In genomic region chr6:142943746-142944125, GRCh38 we compare ENCODE assay signal across 9 cellular contexts. TPM values are rescaled to one million over a fixed set of nuclear protein-coding genes. Genes with fewer than 3 reads are reported as not detected.
DNase-seq lines count a peak whose midpoint lies in the region; ATAC-seq, FAIRE-seq and TF ChIP-seq lines count a peak whose summit lies in the region.
"Had no signal": no experiment of that assay in that cellular context is flagged by ENCODE, and none has a peak within 500 bp of the region (broad histone marks: within the 10 kb centered on the region; RNA-seq: fewer than 3 reads in every experiment).

No MANE protein-coding gene starts in this region.

- peak overlapping the region; percentile 93 to 97 for H3K9ac ChIP-seq in duodenal mucosa (ENCODE audit: low read depth in 1 of 2, low read length in 2 of 2)

- ATAC-seq in thoracic aorta (ENCODE audit: insufficient number of reproducible peaks, low FRiP score, low read depth): no peak

- intact Hi-C loops in activated CD4-positive, alpha-beta T cell treated with anti-CD3 and anti-CD28 coated beads, Interleukin-2, amount 10 ng/mL, durations not matched to agents 24 days and 14 days (cut with micrococcal nuclease): loop anchor here (1.0 to 10.0 kb wide), 13 partner anchors 11 to 1271 kb away; no protein-coding TSS in a partner anchor

- no peaks in the 10 kb centered on the region for H3K36me3 ChIP-seq in duodenal mucosa (ENCODE audit: control insufficient read depth in 1 of 2, insufficient read depth in 2 of 2, low read length in 2 of 2)
- peaks cover 0 to 8% of the 10 kb centered on the region in 2 donors for H3K36me3 ChIP-seq in muscle layer of duodenum (ENCODE audit: control insufficient read depth in 1 of 2, insufficient read depth in 2 of 2, low read length in 2 of 2)
- H3K36me3 ChIP-seq in thoracic aorta: no peaks in the 10 kb centered on the region

- H3K4me3 Mint-ChIP-seq in activated CD4-positive, alpha-beta T cell treated with anti-CD3 and anti-CD28 coated beads, Interleukin-2, amount 10 ng/mL, durations not matched to agents 24 days and 14 days: peak overlapping the region; percentile 93

- peaks cover 3% of the 10 kb centered on the region for H3K27me3 Mint-ChIP-seq in activated CD4-positive, alpha-beta T cell treated with anti-CD3 and anti-CD28 coated beads, Interleukin-2, amount 10 ng/mL, durations not matched to agents 24 days and 14 days

- H3K9me3 ChIP-seq in duodenal mucosa (ENCODE audit: control insufficient read depth in 1 of 2, low read length in 2 of 2) (no peaks in the 10 kb centered on the region), muscle layer of duodenum (ENCODE audit: control insufficient read depth in 1 of 2, low read length in 2 of 2) (no peaks in the 10 kb centered on the region), thoracic aorta (no peaks in the 10 kb centered on the region)

- H3K27ac ChIP-seq in duodenal mucosa (ENCODE audit: low read depth, low read length) (peak overlapping the region; percentile 97), muscle layer of duodenum (ENCODE audit: low read length) (peak overlapping the region; percentile 94), thoracic aorta (peak overlapping the region; percentile 97 to 99)

- TF ChIP-seq CTCF in thoracic aorta (IDR thresholded peaks at IDR 0.05): no peak

- in situ Hi-C loops in G401 (cut with HindIII; ENCODE audit: low sequenced_read_pairs): no loop called here

- H3K4me3 ChIP-seq in duodenal mucosa (ENCODE audit: low read depth in 1 of 2, low read length in 2 of 2) (peak overlapping the region; percentile 94 to 98), muscle layer of duodenum (ENCODE audit: low read depth in 1 of 2, low read length in 2 of 2) (peak overlapping the region; percentile 82 to 84), thoracic aorta (peak overlapping the region; percentile 95)

- H3K27ac Mint-ChIP-seq in activated CD4-positive, alpha-beta T cell treated with anti-CD3 and anti-CD28 coated beads, Interleukin-2, amount 10 ng/mL, durations not matched to agents 24 days and 14 days: peak overlapping the region; percentile 99

- peak; percentile 60 for DNase-seq in NK-92 treated with Interleukin-12 subunit alpha and Interleukin-12 subunit beta, amount 100 ng/mL, for 24 hours (lab: John Stamatoyannopoulos, UW)
- DNase-seq in NK-92 (lab: John Stamatoyannopoulos, UW; ENCODE audit: unreplicated experiment) (no peak), thoracic aorta (ENCODE audit: low spot score) (no peak), HTR-8/SVneo (ENCODE audit: insufficient read length, low spot score) (no peak), G401 (ENCODE audit: low spot score) (no peak)
- peak; percentile 85 for DNase-seq in activated CD4-positive, alpha-beta T cell treated with anti-CD3 and anti-CD28 coated beads, Interleukin-2, amount 10 ng/mL, durations not matched to agents 24 days and 14 days

- no peaks in the 10 kb centered on the region for H3K27me3 ChIP-seq in duodenal mucosa (ENCODE audit: control insufficient read depth in 1 of 2, insufficient read depth in 2 of 2, low read length in 2 of 2)
- no peaks in the 10 kb centered on the region for H3K27me3 ChIP-seq in muscle layer of duodenum (ENCODE audit: low read depth, low read length)
- H3K27me3 ChIP-seq in thoracic aorta (replicated peaks; ENCODE audit: insufficient read depth): no peaks in the 10 kb centered on the region

- H3K4me1 ChIP-seq in duodenal mucosa (ENCODE audit: control insufficient read depth in 1 of 2, insufficient read depth in 2 of 2, low read length in 2 of 2) (peaks cover 12 to 27% of the 10 kb centered on the region in 2 donors), muscle layer of duodenum (ENCODE audit: control insufficient read depth in 1 of 2, insufficient read depth in 2 of 2, low read length in 2 of 2) (peaks cover 18 to 23% of the 10 kb centered on the region in 2 donors), thoracic aorta (ENCODE audit: control insufficient read depth in 1 of 2, low read depth in 2 of 2) (peaks cover 12 to 32% of the 10 kb centered on the region in 2 donors)

- peaks cover 9% of the 10 kb centered on the region for H3K36me3 Mint-ChIP-seq in activated CD4-positive, alpha-beta T cell treated with anti-CD3 and anti-CD28 coated beads, Interleukin-2, amount 10 ng/mL, durations not matched to agents 24 days and 14 days (ENCODE audit: low read depth)

- H3K4me1 Mint-ChIP-seq in activated CD4-positive, alpha-beta T cell treated with anti-CD3 and anti-CD28 coated beads, Interleukin-2, amount 10 ng/mL, durations not matched to agents 24 days and 14 days: peaks cover 54% of the 10 kb centered on the region

- no peaks in the 10 kb centered on the region for H3K9me3 Mint-ChIP-seq in activated CD4-positive, alpha-beta T cell treated with anti-CD3 and anti-CD28 coated beads, Interleukin-2, amount 10 ng/mL, durations not matched to agents 24 days and 14 days

- no peak for FAIRE-seq in HTR-8/SVneo (lab: Jason Lieb, UNC)
- FAIRE-seq: G401.6 had no signal

RNA-seq across cellular contexts. Expression of gene HIVEP2, which starts 1.2 kb away (rescaled TPM):
- total RNA-seq in activated CD4-positive, alpha-beta T cell treated with anti-CD3 and anti-CD28 coated beads, Interleukin-2, amount 10 ng/mL, durations not matched to agents 24 days and 14 days: 27.1 and 28.0 TPM in 2 replicates
- 10 to 100 TPM; 32.9 to 51.7 TPM for total RNA-seq in thoracic aorta
- 0.80 and 1.8 TPM in 2 replicates for total RNA-seq in G401 (2014; rRNA removed; shearing (Covaris generic))

Comparison
In these comparisons a context has a peak if more than half of its experiments do, and no peak if none do; other contexts are left out.
1. DNase-seq: peak in NK-92 treated with Interleukin-12 subunit alpha and Interleukin-12 subunit beta, amount 100 ng/mL, for 24 hours (single experiment) and activated CD4-positive, alpha-beta T cell treated with anti-CD3 and anti-CD28 coated beads, Interleukin-2, amount 10 ng/mL, durations not matched to agents 24 days and 14 days (single experiment); none in NK-92 (single experiment), thoracic aorta (single experiment), HTR-8/SVneo (single experiment) and G401 (single experiment).
2. RNA of gene HIVEP2, which starts 1.2 kb away (total RNA-seq): 32.9 to 51.7 TPM in thoracic aorta and 27.1 to 28.0 TPM in activated CD4-positive, alpha-beta T cell treated with anti-CD3 and anti-CD28 coated beads, Interleukin-2, amount 10 ng/mL, durations not matched to agents 24 days and 14 days; 0.80 to 1.8 TPM in G401; every median in the first group is over 10 times any median in the second.
3. Peak in every context shown above with its lines, with median percentiles within 50 percentile points of each other: H3K27ac ChIP-seq and H3K4me3 ChIP-seq.